ENCODE assay signal across 8 cellular contexts in genomic region chr13:30174250-30174649, GRCh38.
A peak's percentile ranks its signal among the peaks of the same experiment; 100 is the strongest.
DNase-seq lines count a peak whose midpoint lies in the region; ATAC-seq and TF ChIP-seq lines count a peak whose summit lies in the region.
"Not testable (repeated sequence)": the region's sequence is repeated elsewhere in the genome, so short reads cannot be mapped to it uniquely, and the experiment has no call there.

No MANE protein-coding gene starts in this region.

- intact Hi-C loops in activated B cell treated with CpG ODN at 0.5 μM for 24 hours (cut with micrococcal nuclease); natural killer cell (cut with micrococcal nuclease): not testable (repeated sequence)

- H3K9me3 Mint-ChIP-seq in activated B cell treated with CpG ODN at 0.5 μM for 24 hours; memory B cell; natural killer cell; stimulated activated naive B cell treated with anti-CD40 and anti-IgM and Interleukin-4, amounts not matched to agents 10 μg/mL and 1 μg/mL and 100 μg/mL, for 72 hours: not testable (repeated sequence)

- not testable (repeated sequence) for H3K4me3 ChIP-seq in NB4 (ENCODE audit: low read depth, low read length)

- POLR2A ChIA-PET in activated B cell treated with CpG ODN at 0.5 μM for 24 hours (lab: Charles Lee), result not testable (repeated sequence)

- peaks cover 11% of the 10 kb centered on the region for H3K4me1 Mint-ChIP-seq in activated B cell treated with CpG ODN at 0.5 μM for 24 hours
- peaks cover 10% of the 10 kb centered on the region for H3K4me1 Mint-ChIP-seq in memory B cell
- H3K4me1 Mint-ChIP-seq in natural killer cell, result peaks cover 31 to 41% of the 10 kb centered on the region in 2 donors
- peaks cover 11 to 18% of the 10 kb centered on the region in 2 donors for H3K4me1 Mint-ChIP-seq in stimulated activated naive B cell treated with anti-CD40 and anti-IgM and Interleukin-4, amounts not matched to agents 10 μg/mL and 1 μg/mL and 100 μg/mL, for 72 hours

- H3K27ac Mint-ChIP-seq in activated B cell treated with CpG ODN at 0.5 μM for 24 hours, memory B cell: not testable (repeated sequence)
- peak overlapping the region; percentile 50 to 57 for H3K27ac Mint-ChIP-seq in natural killer cell
- peak overlapping the region; percentile 34 for H3K27ac Mint-ChIP-seq in stimulated activated naive B cell treated with anti-CD40 and anti-IgM and Interleukin-4, amounts not matched to agents 10 μg/mL and 1 μg/mL and 100 μg/mL, for 72 hours

- not testable (repeated sequence) for H3K27me3 Mint-ChIP-seq in activated B cell treated with CpG ODN at 0.5 μM for 24 hours; memory B cell; natural killer cell (ENCODE audit: low read depth in 2 of 2); stimulated activated naive B cell treated with anti-CD40 and anti-IgM and Interleukin-4, amounts not matched to agents 10 μg/mL and 1 μg/mL and 100 μg/mL, for 72 hours

- not testable (repeated sequence) for TF ChIP-seq CTCF in NB4 (IDR thresholded peaks at IDR 0.05; ENCODE audit: low read depth, low read length); activated B cell treated with CpG ODN at 0.5 μM for 24 hours (IDR thresholded peaks at IDR 0.05); natural killer cell (IDR thresholded peaks at IDR 0.05)

- H3K4me3 Mint-ChIP-seq in activated B cell treated with CpG ODN at 0.5 μM for 24 hours; memory B cell; natural killer cell; stimulated activated naive B cell treated with anti-CD40 and anti-IgM and Interleukin-4, amounts not matched to agents 10 μg/mL and 1 μg/mL and 100 μg/mL, for 72 hours: not testable (repeated sequence)

- not testable (repeated sequence) for H3K36me3 Mint-ChIP-seq in activated B cell treated with CpG ODN at 0.5 μM for 24 hours (ENCODE audit: low read depth); memory B cell; natural killer cell; stimulated activated naive B cell treated with anti-CD40 and anti-IgM and Interleukin-4, amounts not matched to agents 10 μg/mL and 1 μg/mL and 100 μg/mL, for 72 hours

- TF ChIP-seq POLR2A in NB4 (IDR thresholded peaks at IDR 0.05; ENCODE audit: extremely low read depth, insufficient read length), result not testable (repeated sequence)

- ATAC-seq in GM19351 (IDR thresholded peaks at IDR 0.05; ENCODE audit: unreplicated experiment), result peak; percentile 55
- peak; percentile 67 for ATAC-seq in activated B cell treated with CpG ODN at 0.5 μM for 24 hours (ENCODE audit: low read depth)
- ATAC-seq in memory B cell (ENCODE audit: low read depth), result peak; percentile 88
- ATAC-seq in natural killer cell, result not testable (repeated sequence)
- ATAC-seq in stimulated activated naive B cell treated with anti-CD40 and anti-IgM and Interleukin-4, amounts not matched to agents 10 μg/mL and 1 μg/mL and 100 μg/mL, for 72 hours (replicated peaks), result peak; percentile 95 to 98

- DNase-seq in CD1c-positive myeloid dendritic cell (ENCODE audit: extremely low spot score), result peak; percentile 52
- DNase-seq in NB4 (ENCODE audit: low read depth), result peak; percentile 75
- peak; percentile 20 for DNase-seq in SIG-M5 treated with dmso at 0.1 percent for 504 hours (lab: John Stamatoyannopoulos, UW; ENCODE audit: unreplicated experiment)
- not testable (repeated sequence) for DNase-seq in activated B cell treated with CpG ODN at 0.5 μM for 24 hours; memory B cell (ENCODE audit: low spot score in 2 of 2); natural killer cell
- peak; percentile 8 for DNase-seq in stimulated activated naive B cell treated with anti-CD40 and anti-IgM and Interleukin-4, amounts not matched to agents 10 μg/mL and 1 μg/mL and 100 μg/mL, for 72 hours

- CTCF ChIA-PET in activated B cell treated with CpG ODN at 0.5 μM for 24 hours (lab: Charles Lee), result not testable (repeated sequence)
